1 cellular context compared by ENCODE assay signal in genomic region chr1:41919131-41919530, GRCh38.
TF ChIP-seq lines count a peak whose summit lies in the region.

No MANE protein-coding gene starts in this region.

TF ChIP-seq in neural cell, 6 proteins besides CTCF, POLR2A, EP300 and RAD21 (continued from another document):
- no peak for TF ChIP-seq EZH2 (IDR thresholded peaks at IDR 0.05; ENCODE audit: borderline replicate concordance, insufficient read depth, low read length, poor library complexity, severe bottlenecking)
- no peak for TF ChIP-seq POLR2AphosphoS5 (IDR thresholded peaks at IDR 0.05)
- TF ChIP-seq MXI1 (conservative IDR thresholded peaks at IDR 0.05; ENCODE audit: poor library complexity, severe bottlenecking) = no peak
- TF ChIP-seq TAF1 (IDR thresholded peaks at IDR 0.05; ENCODE audit: low read depth) = no peak
- TF ChIP-seq SMC3 (conservative IDR thresholded peaks at IDR 0.05; ENCODE audit: poor library complexity) = no peak
TF ChIP-seq in neural cell: peak in this region for 0.
